Comparison of ENCODE assay signal across 13 cellular contexts in the genomic region with DNA sequence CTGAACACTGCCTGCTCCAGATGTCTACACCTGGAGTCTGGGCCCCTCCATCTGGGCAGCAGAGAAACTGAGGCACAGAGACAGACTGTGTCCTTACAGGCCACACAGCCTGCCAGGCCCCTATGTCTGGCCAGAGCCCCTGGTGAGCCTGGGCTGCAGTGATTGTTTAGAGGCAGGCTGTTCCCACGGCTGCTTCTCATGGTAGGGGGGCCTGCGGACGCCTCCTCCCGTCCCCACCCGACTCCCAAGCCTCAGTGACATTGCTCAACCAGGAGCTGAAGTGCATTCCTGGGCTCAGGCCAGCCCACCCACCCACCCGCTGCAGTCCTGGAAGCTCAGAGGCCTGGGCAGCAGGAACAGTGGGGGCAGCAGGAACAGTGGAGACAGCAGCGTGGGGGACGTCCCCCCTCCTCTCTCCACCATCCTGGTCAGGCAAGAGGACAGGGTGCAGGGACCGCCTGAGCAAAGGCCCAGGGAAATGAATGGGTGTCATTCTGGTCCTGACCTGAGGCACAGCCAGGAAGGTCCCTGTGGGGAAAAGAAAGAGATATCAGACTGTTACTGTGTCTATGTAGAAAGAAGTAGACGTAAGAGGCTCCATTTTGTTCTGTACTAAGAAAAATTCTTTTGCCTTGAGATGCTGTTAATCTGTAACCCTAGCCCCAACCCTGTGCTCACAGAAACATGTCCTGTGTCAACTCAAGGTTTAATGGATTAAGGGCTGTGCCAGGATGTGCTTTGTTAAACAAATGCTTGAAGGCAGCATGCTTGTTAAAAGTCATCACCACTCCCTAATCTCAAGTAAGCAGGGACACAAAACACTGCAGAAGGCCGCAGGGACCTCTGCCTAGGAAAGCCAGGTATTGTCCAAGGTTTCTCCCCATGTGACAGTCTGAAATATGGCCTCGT. TPM values are rescaled to one million over a fixed set of nuclear protein-coding genes. Genes with fewer than 3 reads are reported as not detected.
"Had no signal": no experiment of that assay in that cellular context is flagged by ENCODE, and none has a peak within 500 bp of the region (broad histone marks: within the 10 kb centered on the region; RNA-seq: fewer than 3 reads in every experiment).

No MANE protein-coding gene starts in this region.

RNA-seq across cellular contexts. Expression of a gene that starts 6.2 kb away (rescaled TPM):
- total RNA-seq: activated CD4-positive, alpha-beta memory T cell treated with anti-CD3 and anti-CD28 coated beads for 36 hours; activated T-cell treated with anti-CD3 and anti-CD28 coated beads, Interleukin-2, amount 50 U/mL, for 72 hours; cerebellum; fibroblast of lung; heart right ventricle; lower leg skin; mesothelial cell of epicardium; natural killer cell; subcutaneous adipose tissue; uterus had no signal
- polyA plus RNA-seq: fibroblast of lung, heart right ventricle, keratinocyte, SK-N-SH, thymus had no signal
